In genomic region chr1:203361843-203362524, GRCh38 we compare ENCODE assay signal across 10 cellular contexts. TPM values are rescaled to one million over a fixed set of nuclear protein-coding genes. Genes with fewer than 3 reads are reported as not detected.
DNase-seq lines count a peak whose midpoint lies in the region; ATAC-seq and TF ChIP-seq lines count a peak whose summit lies in the region.
"Had no signal": no experiment of that assay in that cellular context is flagged by ENCODE, and none has a peak within 500 bp of the region (broad histone marks: within the 10 kb centered on the region; RNA-seq: fewer than 3 reads in every experiment).

No MANE protein-coding gene starts in this region.

- in situ Hi-C loops in brain microvascular endothelial cell (cut with HindIII; ENCODE audit: low pct_ligation_motif_present, low sequenced_read_pairs), result no loop called here

- ATAC-seq in memory B cell (ENCODE audit: low read depth), result peak; percentile 98
- ATAC-seq in GM19035 (IDR thresholded peaks at IDR 0.05; ENCODE audit: unreplicated experiment), result no peak
- no peak for ATAC-seq in GM18907 (IDR thresholded peaks at IDR 0.05; ENCODE audit: unreplicated experiment)

- peaks cover 5% of the 10 kb centered on the region for H3K9me3 Mint-ChIP-seq in memory B cell
- H3K9me3 Mint-ChIP-seq in activated CD4-positive, alpha-beta memory T cell treated with anti-CD3 and anti-CD28 coated beads for 36 hours, result peaks cover 4% of the 10 kb centered on the region

- H3K4me3 ChIP-seq in brain microvascular endothelial cell (ENCODE audit: low read depth, low read length), result no peak overlapping the region
- H3K4me3 ChIP-seq: cardiac muscle cell had no signal

- no peak overlapping the region for H3K4me3 Mint-ChIP-seq in memory B cell
- H3K4me3 Mint-ChIP-seq in activated CD4-positive, alpha-beta memory T cell treated with anti-CD3 and anti-CD28 coated beads for 36 hours, result no peak overlapping the region

- DNase-seq in AML-193 (lab: John Stamatoyannopoulos, UW), result peak; percentile 11 to 55
- peak; percentile 77 for DNase-seq in MV-4-11 (lab: John Stamatoyannopoulos, UW)
- DNase-seq in brain microvascular endothelial cell, result peak; percentile 32
- peak; percentile 40 to 52 for DNase-seq in memory B cell (ENCODE audit: low spot score in 2 of 2)
- no peak for DNase-seq in activated CD4-positive, alpha-beta memory T cell treated with anti-CD3 and anti-CD28 coated beads for 36 hours
- no peak for DNase-seq in iPS-NIHi11 (ENCODE audit: low spot score)
- DNase-seq: CD4-positive, CD25-positive, alpha-beta regulatory T cell had no signal

- H3K27ac ChIP-seq in brain microvascular endothelial cell, result no peak overlapping the region
- H3K27ac ChIP-seq: cardiac muscle cell had no signal

- H3K27ac Mint-ChIP-seq in memory B cell, result peak overlapping the region; percentile 49
- no peak overlapping the region for H3K27ac Mint-ChIP-seq in activated CD4-positive, alpha-beta memory T cell treated with anti-CD3 and anti-CD28 coated beads for 36 hours
- H3K27ac Mint-ChIP-seq: CD4-positive, CD25-positive, alpha-beta regulatory T cell had no signal

- CTCF ChIA-PET in activated CD4-positive, alpha-beta memory T cell treated with anti-CD3 and anti-CD28 coated beads for 36 hours (lab: Charles Lee), result no interaction called here

- TF ChIP-seq CTCF in brain microvascular endothelial cell (IDR thresholded peaks at IDR 0.05; ENCODE audit: low read depth, low read length, missing control alignments), result no peak

- intact Hi-C loops in activated CD4-positive, alpha-beta memory T cell treated with anti-CD3 and anti-CD28 coated beads for 36 hours (cut with micrococcal nuclease), result no loop called here

- H3K4me1 Mint-ChIP-seq in memory B cell, result peaks cover 16% of the 10 kb centered on the region
- no peaks in the 10 kb centered on the region for H3K4me1 Mint-ChIP-seq in activated CD4-positive, alpha-beta memory T cell treated with anti-CD3 and anti-CD28 coated beads for 36 hours (ENCODE audit: low read depth)
- H3K4me1 Mint-ChIP-seq: CD4-positive, CD25-positive, alpha-beta regulatory T cell had no signal

- POLR2A ChIA-PET in activated CD4-positive, alpha-beta memory T cell treated with anti-CD3 and anti-CD28 coated beads for 36 hours (lab: Charles Lee), result no interaction called here

- H3K27me3 ChIP-seq in brain microvascular endothelial cell (replicated peaks), result peaks cover 11% of the 10 kb centered on the region
- H3K27me3 ChIP-seq: cardiac muscle cell had no signal

- no peaks in the 10 kb centered on the region for H3K36me3 Mint-ChIP-seq in memory B cell
- no peaks in the 10 kb centered on the region for H3K36me3 Mint-ChIP-seq in activated CD4-positive, alpha-beta memory T cell treated with anti-CD3 and anti-CD28 coated beads for 36 hours
- H3K36me3 Mint-ChIP-seq: CD4-positive, CD25-positive, alpha-beta regulatory T cell had no signal

- peaks cover 5% of the 10 kb centered on the region for H3K27me3 Mint-ChIP-seq in memory B cell
- H3K27me3 Mint-ChIP-seq in activated CD4-positive, alpha-beta memory T cell treated with anti-CD3 and anti-CD28 coated beads for 36 hours, result peaks cover 38% of the 10 kb centered on the region

- no peaks in the 10 kb centered on the region for H3K36me3 ChIP-seq in brain microvascular endothelial cell (replicated peaks)
- H3K36me3 ChIP-seq: cardiac muscle cell had no signal

RNA-seq across cellular contexts. Expression of gene FMOD, which starts 11.1 kb away (rescaled TPM):
- total RNA-seq in activated CD4-positive, alpha-beta memory T cell treated with anti-CD3 and anti-CD28 coated beads for 36 hours, result 1 to 10 TPM in 1 of 2 experiments, under 1 TPM in 1; 0.95 to 1.9 TPM
- total RNA-seq: CD4-positive, CD25-positive, alpha-beta regulatory T cell had no signal

RNA-seq across cellular contexts. Expression of gene BTG2, which starts 56.7 kb away (rescaled TPM):
- 100 to 1,000 TPM; 150 TPM for total RNA-seq in activated CD4-positive, alpha-beta memory T cell treated with anti-CD3 and anti-CD28 coated beads for 36 hours

Comparison
In these comparisons a context has a peak if more than half of its experiments do, and no peak if none do; other contexts are left out.
1. DNase-seq: peak in AML-193 (2 of 2), MV-4-11 (single experiment), brain microvascular endothelial cell (single experiment) and memory B cell (2 of 2); none in activated CD4-positive, alpha-beta memory T cell treated with anti-CD3 and anti-CD28 coated beads for 36 hours (single experiment) and iPS-NIHi11 (single experiment).